ENCODE assay signal across 24 cellular contexts in genomic region chr2:21276163-21276562, GRCh38.
"Had no signal": no experiment of that assay in that cellular context is flagged by ENCODE, and none has a peak within 500 bp of the region (broad histone marks: within the 10 kb centered on the region; RNA-seq: fewer than 3 reads in every experiment).

No MANE protein-coding gene starts in this region.

- H3K4me3 ChIP-seq: gastroesophageal sphincter, hepatocyte, pancreas, prostate gland, sigmoid colon, stomach, thyroid gland, upper lobe of right lung had no signal

- H3K27ac ChIP-seq: brain microvascular endothelial cell, gastroesophageal sphincter, hepatocyte, pancreas, prostate gland, sigmoid colon, stomach, thyroid gland, upper lobe of right lung had no signal

- H3K9me3 ChIP-seq: gastroesophageal sphincter, pancreas, prostate gland, sigmoid colon, stomach, thyroid gland, upper lobe of right lung had no signal

- H3K4me2 ChIP-seq: hepatocyte had no signal

- H3K36me3 ChIP-seq: brain microvascular endothelial cell, gastroesophageal sphincter, pancreas, prostate gland, sigmoid colon, stomach, thyroid gland, upper lobe of right lung had no signal

- H3K27me3 ChIP-seq: brain microvascular endothelial cell, gastroesophageal sphincter, pancreas, sigmoid colon, stomach, thyroid gland, upper lobe of right lung had no signal

- H2AFZ ChIP-seq: hepatocyte had no signal

- H3K79me2 ChIP-seq: hepatocyte had no signal

- ATAC-seq: activated CD8-positive, alpha-beta T cell treated with anti-CD3 and anti-CD28 coated beads for 36 hours; activated T-cell treated with anti-CD3 and anti-CD28 coated beads, Interleukin-2, amount 50 U/mL, for 4 hours; activated T-helper 17 cell treated with anti-CD3 and anti-CD28 coated beads, Interleukin-2, amount 50 U/mL, for 72 hours; gastroesophageal sphincter; left cardiac atrium; naive thymus-derived CD4-positive, alpha-beta T cell; pancreas; stimulated activated naive B cell treated with anti-CD40 and anti-IgM and Interleukin-4, amounts not matched to agents 10 μg/mL and 1 μg/mL and 100 μg/mL, for 72 hours; upper lobe of right lung had no signal

- H3K4me1 ChIP-seq: pancreas, prostate gland, thyroid gland, upper lobe of right lung had no signal

- DNase-seq: activated B cell treated with CpG ODN at 0.5 μM for 24 hours; activated CD4-positive, alpha-beta T cell treated with anti-CD3 and anti-CD28 coated beads, Interleukin-2, amount 50 U/mL, for 1 hour; activated CD8-positive, alpha-beta T cell treated with anti-CD3 and anti-CD28 coated beads for 36 hours; activated gamma-delta T cell treated with Interleukin-2 at 50 U/mL for 16 hours; activated naive CD4-positive, alpha-beta T cell treated with anti-CD3 and anti-CD28 coated beads, Interleukin-2, amount 50 U/mL, for 16 hours; activated T-cell treated with anti-CD3 and anti-CD28 coated beads, Interleukin-2, amount 50 U/mL, for 4 hours; amniotic stem cell; brain microvascular endothelial cell; cortex of kidney; left cardiac atrium; naive thymus-derived CD4-positive, alpha-beta T cell; pancreas; retina; sigmoid colon; stimulated activated CD4-positive, alpha-beta T cell treated with anti-CD3 and anti-CD28 coated beads, Interleukin-15, amount 100 ng/mL, for 24 hours; stimulated activated CD4-positive, alpha-beta T cell treated with anti-CD3 and anti-CD28 coated beads, Interleukin-2, amount 100 ng/mL, for 24 hours; stimulated activated naive B cell treated with anti-CD40 and anti-IgM and Interleukin-4, amounts not matched to agents 10 μg/mL and 1 μg/mL and 100 μg/mL, for 72 hours; stomach; thyroid gland; upper lobe of right lung had no signal
